Comparison of ENCODE assay signal across 17 cellular contexts in genomic region chr14:63413009-63413408, GRCh38.
DNase-seq lines count a peak whose midpoint lies in the region; ATAC-seq, FAIRE-seq and TF ChIP-seq lines count a peak whose summit lies in the region.
"Had no signal": no experiment of that assay in that cellular context is flagged by ENCODE, and none has a peak within 500 bp of the region (broad histone marks: within the 10 kb centered on the region; RNA-seq: fewer than 3 reads in every experiment).

No MANE protein-coding gene starts in this region.

- no peaks in the 10 kb centered on the region for H3K79me2 ChIP-seq in HepG2 (ENCODE audit: insufficient read depth, low read length)

- BruUV-seq in HepG2 (replicated peaks; lab: Mats Ljungman, UMichigan) = no TSS peak

- TF ChIP-seq RAD21 in liver (IDR thresholded peaks at IDR 0.05) (no peak), HepG2 (CRISPR knock-in tag; IDR thresholded peaks at IDR 0.05) (no peak)

- H3K9me3 ChIP-seq in liver (ENCODE audit: control insufficient read depth in 4 of 4, low read length in 3 of 4) = no peaks in the 10 kb centered on the region
- no peaks in the 10 kb centered on the region for H3K9me3 ChIP-seq in HepG2 (ENCODE audit: low read length)
- no peaks in the 10 kb centered on the region for H3K9me3 ChIP-seq in CD4-positive, alpha-beta memory T cell (ENCODE audit: control insufficient read depth in 1 of 2, low read length in 2 of 2)
- H3K9me3 ChIP-seq: BLaER1 treated with 17β-estradiol and CSF1 and Interleukin-3, amounts not matched to agents 10 nM and 100 nM had no signal

- H2AFZ ChIP-seq in HepG2 (ENCODE audit: low read length) = no peak overlapping the region

- TF ChIP-seq CTCF in liver (IDR thresholded peaks at IDR 0.05; ENCODE audit: low read depth, low read length, missing input control) = no peak
- TF ChIP-seq CTCF in HepG2 (CRISPR knock-in tag; IDR thresholded peaks at IDR 0.05) = no peak
- TF ChIP-seq CTCF in fibroblast of pulmonary artery (IDR thresholded peaks at IDR 0.05; ENCODE audit: low read length, missing control alignments) = no peak

- FAIRE-seq in HepG2 (lab: Jason Lieb, UNC) = no peak
- FAIRE-seq: H54 had no signal

- POLR2A ChIA-PET in HepG2 (lab: Yijun Ruan, JAX) = no interaction called here
- POLR2A ChIA-PET in CD4-positive, alpha-beta memory T cell (lab: Charles Lee; ENCODE audit: partially characterized antibody) = no interaction called here

- no peaks in the 10 kb centered on the region for H3K27me3 ChIP-seq in liver (ENCODE audit: control insufficient read depth in 4 of 4, insufficient read depth in 4 of 4, low read length in 3 of 4)
- H3K27me3 ChIP-seq in HepG2 (ENCODE audit: control insufficient read depth in 1 of 2, insufficient read depth in 2 of 2, low read length in 2 of 2) = no peaks in the 10 kb centered on the region; a peak in 1 of 5 replicates
- H3K27me3 ChIP-seq in CD4-positive, alpha-beta memory T cell (ENCODE audit: insufficient read depth, low read length) = no peaks in the 10 kb centered on the region
- H3K27me3 ChIP-seq: BLaER1 treated with 17β-estradiol and CSF1 and Interleukin-3, amounts not matched to agents 10 nM and 100 nM had no signal

- H3K9ac ChIP-seq in liver (ENCODE audit: low read depth in 1 of 2, low read length in 2 of 2) = no peak overlapping the region
- no peak overlapping the region for H3K9ac ChIP-seq in HepG2 (ENCODE audit: insufficient read depth, low read depth, low read length)
- H3K9ac ChIP-seq: BLaER1 treated with 17β-estradiol and CSF1 and Interleukin-3, amounts not matched to agents 10 nM and 100 nM had no signal

- H3K4me2 ChIP-seq in HepG2 (ENCODE audit: low read depth, low read length) = no peak overlapping the region
- H3K4me2 ChIP-seq: BLaER1 treated with 17β-estradiol and CSF1 and Interleukin-3, amounts not matched to agents 10 nM and 100 nM had no signal

- no peak for ATAC-seq in HepG2

- in situ Hi-C loops in HepG2 (cut with HindIII; ENCODE audit: extremely low pct_ligation_motif_present, low pct_unique_long_range_greater_than_20kb) = no loop called here

- DNase-seq in HepG2 (ENCODE audit: low spot score) (no peak), fibroblast of pulmonary artery (ENCODE audit: low read depth) (peak; percentile 22), H4 (ENCODE audit: low spot score) (no peak), NCI-H1105 (lab: John Stamatoyannopoulos, UW) (no peak)
- no peak for DNase-seq in activated CD8-positive, alpha-beta memory T cell treated with anti-CD3 and anti-CD28 coated beads, Interleukin-2, amount 50 U/mL, for 48 hours
- DNase-seq in CD4-positive, alpha-beta memory T cell = no peak
- DNase-seq: 8988T; ACHN; Calu3; CD4-positive, CD25-positive, alpha-beta regulatory T cell; DMS 273 treated with DMSO at 0.1 percent for 48 hours; DMS79 had no signal

- peaks cover 44 to 46% of the 10 kb centered on the region in 2 donors for H3K36me3 Mint-ChIP-seq in CD4-positive, alpha-beta memory T cell

- H3K9me3 Mint-ChIP-seq in CD4-positive, alpha-beta memory T cell = no peaks in the 10 kb centered on the region
- H3K9me3 Mint-ChIP-seq: CD4-positive, CD25-positive, alpha-beta regulatory T cell had no signal

- intact Hi-C loops in HepG2 (cut with micrococcal nuclease; ENCODE audit: unreplicated experiment) = no loop called here
- intact Hi-C loops in CD4-positive, alpha-beta memory T cell (cut with micrococcal nuclease) = no loop called here

- CTCF ChIA-PET in HepG2 (lab: Yijun Ruan, JAX; ENCODE audit: low intra/inter-chr PET ratio, low total read pairs) = no interaction called here
- CTCF ChIA-PET in CD4-positive, alpha-beta memory T cell (lab: Charles Lee; ENCODE audit: partially characterized antibody) = no interaction called here

- H3K27ac Mint-ChIP-seq in CD4-positive, alpha-beta memory T cell = no peak overlapping the region
- H3K27ac Mint-ChIP-seq: CD4-positive, CD25-positive, alpha-beta regulatory T cell; IgD-negative memory B cell had no signal

- no peak overlapping the region for H3K4me3 Mint-ChIP-seq in CD4-positive, alpha-beta memory T cell
- H3K4me3 Mint-ChIP-seq: CD4-positive, CD25-positive, alpha-beta regulatory T cell; IgD-negative memory B cell had no signal

- peaks cover 0 to 3% (median 1%) of the 10 kb centered on the region in 4 donors for H3K36me3 ChIP-seq in liver (ENCODE audit: control insufficient read depth in 4 of 4, insufficient read depth in 3 of 4, low read depth in 1 of 4, low read length in 3 of 4)
- H3K36me3 ChIP-seq in HepG2 (replicated peaks in 1 of 2; ENCODE audit: control insufficient read depth in 1 of 2, insufficient read depth in 2 of 2, low read length in 2 of 2) = peaks cover 0 to 43% of the 10 kb centered on the region in 2 experiments; a peak in 4 of 5 replicates
- peaks cover 17% of the 10 kb centered on the region for H3K36me3 ChIP-seq in CD4-positive, alpha-beta memory T cell (ENCODE audit: insufficient read depth, low read length)

- 0 out of 2 replicates have a peak, but pooled peaks cover 2% of the 10 kb centered on the region for H4K20me1 ChIP-seq in HepG2 (ENCODE audit: insufficient read depth, low read length)

- TF ChIP-seq POLR2A in HepG2 (IDR thresholded peaks at IDR 0.05; ENCODE audit: insufficient read depth in 1 of 2, low read depth in 2 of 2, low read length in 2 of 2) = no peak

- peaks cover 0 to 1% (median 0%) of the 10 kb centered on the region in 4 donors for H3K4me1 ChIP-seq in liver (ENCODE audit: control insufficient read depth in 4 of 4, insufficient read depth in 4 of 4, low read length in 3 of 4)
- H3K4me1 ChIP-seq in HepG2 (ENCODE audit: insufficient read depth, low read length) = no peaks in the 10 kb centered on the region
- no peaks in the 10 kb centered on the region for H3K4me1 ChIP-seq in CD4-positive, alpha-beta memory T cell (ENCODE audit: insufficient read depth, low read length)
- H3K4me1 ChIP-seq: BLaER1 treated with 17β-estradiol and CSF1 and Interleukin-3, amounts not matched to agents 10 nM and 100 nM had no signal

- H3K27ac ChIP-seq in liver (ENCODE audit: low read depth in 1 of 2, low read length in 2 of 2) (no peak overlapping the region), HepG2 (ENCODE audit: extremely low read length, insufficient read depth, low read length) (no peak overlapping the region)
- no peak overlapping the region for H3K27ac ChIP-seq in CD4-positive, alpha-beta memory T cell (ENCODE audit: low read depth, low read length)
- H3K27ac ChIP-seq: BLaER1 treated with 17β-estradiol and CSF1 and Interleukin-3, amounts not matched to agents 10 nM and 100 nM had no signal

- H3K27me3 Mint-ChIP-seq in CD4-positive, alpha-beta memory T cell = no peaks in the 10 kb centered on the region
- H3K27me3 Mint-ChIP-seq: CD4-positive, CD25-positive, alpha-beta regulatory T cell; IgD-negative memory B cell had no signal

- WGBS in liver = 96% methylated on average over 1 of the region's 1 CpG
- WGBS in HepG2 (ENCODE audit: low lambda C conversion rate) = 86% methylated on average over 1 of the region's 1 CpG

- peaks cover 0 to 13% (median 5%) of the 10 kb centered on the region in 4 donors for H3K4me1 Mint-ChIP-seq in CD4-positive, alpha-beta memory T cell

- TF ChIP-seq EP300 in HepG2 (IDR thresholded peaks at IDR 0.05; ENCODE audit: low read depth in 2 of 2, low read length in 2 of 2) = no peak
- TF ChIP-seq EP300 in HepG2 (CRISPR knock-in tag; IDR thresholded peaks at IDR 0.05; ENCODE audit: borderline replicate concordance) = no peak

- H3K4me3 ChIP-seq in liver (ENCODE audit: low read depth in 1 of 3, low read length in 3 of 3) (no peak overlapping the region), HepG2 (replicated peaks in 1 of 3; ENCODE audit: insufficient read depth in 1 of 3, low read depth in 2 of 3, low read length in 3 of 3) (no peak overlapping the region), fibroblast of pulmonary artery (replicated peaks; ENCODE audit: low read depth, low read length) (no peak overlapping the region)
- no peak overlapping the region for H3K4me3 ChIP-seq in CD4-positive, alpha-beta memory T cell (ENCODE audit: low read length in 2 of 2)
- H3K4me3 ChIP-seq: BLaER1 treated with 17β-estradiol and CSF1 and Interleukin-3, amounts not matched to agents 10 nM and 100 nM had no signal

TF ChIP-seq in liver, 16 proteins besides CTCF, POLR2A, EP300 and RAD21 (continues in another document):
- TF ChIP-seq HNF4A (conservative IDR thresholded peaks at IDR 0.05) = no peak

TF ChIP-seq in PFSK-1, 5 proteins besides CTCF, POLR2A, EP300 and RAD21:
- no peak for TF ChIP-seq TAF1 (IDR thresholded peaks at IDR 0.05; ENCODE audit: borderline replicate concordance, insufficient read depth, low read length)
- peak; percentile 68 to 81; a peak in 3 of 4 replicates for TF ChIP-seq REST (IDR thresholded peaks at IDR 0.05; ENCODE audit: insufficient read depth in 1 of 2, low read depth in 2 of 2, low read length in 2 of 2)
